Comparison of ENCODE assay signal across 8 cellular contexts in the genomic region with DNA sequence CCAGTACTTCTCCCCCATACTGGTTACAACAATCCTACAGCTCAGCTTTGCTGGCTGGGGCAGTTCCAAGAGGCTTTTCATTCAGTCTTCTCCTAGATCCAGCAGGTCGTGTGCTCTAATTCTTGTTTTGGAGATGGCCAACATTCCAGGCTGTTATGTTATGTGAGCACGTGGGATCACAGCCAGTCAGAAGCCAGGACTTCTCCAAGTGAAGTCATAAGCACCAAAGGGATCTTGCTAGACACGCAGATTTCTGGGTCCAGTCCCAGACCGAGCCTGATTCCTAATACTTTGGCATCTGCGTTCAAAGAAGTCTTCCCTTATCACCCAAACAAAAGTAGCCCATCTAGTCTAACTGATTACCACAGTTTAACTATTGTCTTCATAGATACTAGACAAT. TPM values are rescaled to one million over a fixed set of nuclear protein-coding genes. Genes with fewer than 3 reads are reported as not detected.
DNase-seq lines count a peak whose midpoint lies in the region; ATAC-seq and TF ChIP-seq lines count a peak whose summit lies in the region.

No MANE protein-coding gene starts in this region.

- POLR2A ChIA-PET in HEK293 (lab: Yijun Ruan, JAX) = no interaction called here

- H3K27me3 ChIP-seq in adipocyte (replicated peaks; ENCODE audit: control insufficient read depth, insufficient read depth, low read length) = no peaks in the 10 kb centered on the region
- no peaks in the 10 kb centered on the region for H3K27me3 ChIP-seq in left ventricle myocardium inferior (ENCODE audit: low read depth)
- no peaks in the 10 kb centered on the region for H3K27me3 ChIP-seq in gastrocnemius medialis

- H3K36me3 ChIP-seq in HEK293 (ENCODE audit: control insufficient read depth in 2 of 2, insufficient read depth in 1 of 2, low read length in 2 of 2) = no peaks in the 10 kb centered on the region
- H3K36me3 ChIP-seq in adipocyte (ENCODE audit: control insufficient read depth, insufficient read depth, low read length, severe bottlenecking) = no peaks in the 10 kb centered on the region
- H3K36me3 ChIP-seq in left ventricle myocardium inferior = no peaks in the 10 kb centered on the region
- no peaks in the 10 kb centered on the region for H3K36me3 ChIP-seq in gastrocnemius medialis

- peak; percentile 93 for DNase-seq in AG08395 (ENCODE audit: low spot score)
- DNase-seq in adipocyte (ENCODE audit: low read depth) = peak; percentile 91
- peak; percentile 61 for DNase-seq in left ventricle myocardium inferior
- peak; percentile 82 to 90 for DNase-seq in gastrocnemius medialis
- DNase-seq in AML-193 (lab: John Stamatoyannopoulos, UW) = no peak

- H3K27ac ChIP-seq in HEK293 (ENCODE audit: extremely low read depth, low read depth, low read length) = no peak overlapping the region; the same call in 1 of the 2 replicates
- H3K27ac ChIP-seq in left ventricle myocardium inferior (replicated peaks) = peak overlapping the region; percentile 97
- H3K27ac ChIP-seq in gastrocnemius medialis = peak overlapping the region; percentile 97 to 99 (median 98)

- H3K9ac ChIP-seq in adipocyte (ENCODE audit: low read length) = peak overlapping the region; percentile 95

- H3K4me3 ChIP-seq in HEK293 (ENCODE audit: low read depth, low read length) = no peak overlapping the region
- peak overlapping the region; percentile 81 for H3K4me3 ChIP-seq in adipocyte (ENCODE audit: low read length)
- peak overlapping the region; percentile 92 for H3K4me3 ChIP-seq in left ventricle myocardium inferior
- H3K4me3 ChIP-seq in gastrocnemius medialis = peak overlapping the region; percentile 59 to 87 (median 66)

- peak; percentile 61 to 63 for ATAC-seq in gastrocnemius medialis
- no peak for ATAC-seq in HG03196 (IDR thresholded peaks at IDR 0.05; ENCODE audit: unreplicated experiment)
- no peak for ATAC-seq in GM18858 (IDR thresholded peaks at IDR 0.05; ENCODE audit: unreplicated experiment)

- TF ChIP-seq CTCF in HEK293 (tag by site-specific recombination; IDR thresholded peaks at IDR 0.05) (no peak), left ventricle myocardium inferior (IDR thresholded peaks at IDR 0.05; ENCODE audit: borderline replicate concordance) (no peak), gastrocnemius medialis (IDR thresholded peaks at IDR 0.05 in 4 of 5, conservative IDR thresholded peaks at IDR 0.05 in 1 of 5) (no peak)

- in situ Hi-C loops in gastrocnemius medialis (cut with MboI; ENCODE audit: low sequenced_read_pairs in 4 of 4) = loop anchor here in 1 of 4 donors (10.0 kb wide), 1 partner anchor 69 kb away; no protein-coding TSS in a partner anchor

- H3K9me3 ChIP-seq in HEK293 (ENCODE audit: control insufficient read depth, insufficient read depth, low read depth, low read length) = no peaks in the 10 kb centered on the region
- no peaks in the 10 kb centered on the region for H3K9me3 ChIP-seq in adipocyte (ENCODE audit: control insufficient read depth, low read length)
- no peaks in the 10 kb centered on the region for H3K9me3 ChIP-seq in left ventricle myocardium inferior (replicated peaks)
- H3K9me3 ChIP-seq in gastrocnemius medialis = no peaks in the 10 kb centered on the region

- CTCF ChIA-PET in HEK293 (lab: Yijun Ruan, JAX) = interaction anchor here (0.5 to 0.8 kb wide), 3 partner anchors 104 to 853 kb away, joined by 3 to 4 read pairs (median 3); no protein-coding TSS in a partner anchor

- intact Hi-C loops in left ventricle myocardium inferior (cut with micrococcal nuclease) (no loop called here), gastrocnemius medialis (cut with DNase I; ENCODE audit: low total_unique reads) (loop anchor here (2.0 kb wide), 1 partner anchor 187 kb away; a partner anchor contains a TSS)

- TF ChIP-seq POLR2A in gastrocnemius medialis (IDR thresholded peaks at IDR 0.05) = peak; percentile 81 to 88

- peaks cover 14% of the 10 kb centered on the region for H3K4me1 ChIP-seq in HEK293 (ENCODE audit: control insufficient read depth, insufficient read depth, low read length)
- H3K4me1 ChIP-seq in adipocyte (ENCODE audit: control insufficient read depth, insufficient read depth, low read length) = peaks cover 47% of the 10 kb centered on the region
- H3K4me1 ChIP-seq in left ventricle myocardium inferior = peaks cover 58% of the 10 kb centered on the region
- H3K4me1 ChIP-seq in gastrocnemius medialis = peaks cover 28 to 33% of the 10 kb centered on the region in 2 donors

TF ChIP-seq in HEK293, 187 proteins besides CTCF, POLR2A, EP300 and RAD21 (continues in another document):
- TF ChIP-seq ZNF785 (tag by site-specific recombination; IDR thresholded peaks at IDR 0.05) (no peak), ZNF654 (tag by site-specific recombination; IDR thresholded peaks at IDR 0.05; ENCODE audit: low read depth) (no peak), ZNF394 (tag by site-specific recombination; IDR thresholded peaks at IDR 0.05; ENCODE audit: borderline replicate concordance) (no peak), ZFP41 (tag by site-specific recombination; IDR thresholded peaks at IDR 0.05; ENCODE audit: borderline replicate concordance) (no peak), ZNF596 (tag by site-specific recombination; IDR thresholded peaks at IDR 0.05) (no peak), EGR2 (tag by site-specific recombination; IDR thresholded peaks at IDR 0.05; ENCODE audit: low read depth) (no peak), ZNF76 (tag by site-specific recombination; IDR thresholded peaks at IDR 0.05; ENCODE audit: borderline replicate concordance, low read depth) (no peak), ZNF529 (tag by site-specific recombination; IDR thresholded peaks at IDR 0.05; ENCODE audit: insufficient replicate concordance) (no peak), ZNF426 (tag by site-specific recombination; IDR thresholded peaks at IDR 0.05) (no peak), IKZF3 (tag by site-specific recombination; IDR thresholded peaks at IDR 0.05) (0 out of 2 replicates have a peak, but pooled peaks have one; percentile 23), ZNF341 (tag by site-specific recombination; IDR thresholded peaks at IDR 0.05; ENCODE audit: low read depth) (peak; percentile 50), ZBTB1 (tag by site-specific recombination; IDR thresholded peaks at IDR 0.05) (no peak), ZNF184 (tag by site-specific recombination; IDR thresholded peaks at IDR 0.05) (no peak)
- TF ChIP-seq, protein P1, sequence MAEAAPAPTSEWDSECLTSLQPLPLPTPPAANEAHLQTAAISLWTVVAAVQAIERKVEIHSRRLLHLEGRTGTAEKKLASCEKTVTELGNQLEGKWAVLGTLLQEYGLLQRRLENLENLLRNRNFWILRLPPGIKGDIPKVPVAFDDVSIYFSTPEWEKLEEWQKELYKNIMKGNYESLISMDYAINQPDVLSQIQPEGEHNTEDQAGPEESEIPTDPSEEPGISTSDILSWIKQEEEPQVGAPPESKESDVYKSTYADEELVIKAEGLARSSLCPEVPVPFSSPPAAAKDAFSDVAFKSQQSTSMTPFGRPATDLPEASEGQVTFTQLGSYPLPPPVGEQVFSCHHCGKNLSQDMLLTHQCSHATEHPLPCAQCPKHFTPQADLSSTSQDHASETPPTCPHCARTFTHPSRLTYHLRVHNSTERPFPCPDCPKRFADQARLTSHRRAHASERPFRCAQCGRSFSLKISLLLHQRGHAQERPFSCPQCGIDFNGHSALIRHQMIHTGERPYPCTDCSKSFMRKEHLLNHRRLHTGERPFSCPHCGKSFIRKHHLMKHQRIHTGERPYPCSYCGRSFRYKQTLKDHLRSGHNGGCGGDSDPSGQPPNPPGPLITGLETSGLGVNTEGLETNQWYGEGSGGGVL (tag by site-specific recombination; IDR thresholded peaks at IDR 0.05) = no peak
- TF ChIP-seq, protein P2, sequence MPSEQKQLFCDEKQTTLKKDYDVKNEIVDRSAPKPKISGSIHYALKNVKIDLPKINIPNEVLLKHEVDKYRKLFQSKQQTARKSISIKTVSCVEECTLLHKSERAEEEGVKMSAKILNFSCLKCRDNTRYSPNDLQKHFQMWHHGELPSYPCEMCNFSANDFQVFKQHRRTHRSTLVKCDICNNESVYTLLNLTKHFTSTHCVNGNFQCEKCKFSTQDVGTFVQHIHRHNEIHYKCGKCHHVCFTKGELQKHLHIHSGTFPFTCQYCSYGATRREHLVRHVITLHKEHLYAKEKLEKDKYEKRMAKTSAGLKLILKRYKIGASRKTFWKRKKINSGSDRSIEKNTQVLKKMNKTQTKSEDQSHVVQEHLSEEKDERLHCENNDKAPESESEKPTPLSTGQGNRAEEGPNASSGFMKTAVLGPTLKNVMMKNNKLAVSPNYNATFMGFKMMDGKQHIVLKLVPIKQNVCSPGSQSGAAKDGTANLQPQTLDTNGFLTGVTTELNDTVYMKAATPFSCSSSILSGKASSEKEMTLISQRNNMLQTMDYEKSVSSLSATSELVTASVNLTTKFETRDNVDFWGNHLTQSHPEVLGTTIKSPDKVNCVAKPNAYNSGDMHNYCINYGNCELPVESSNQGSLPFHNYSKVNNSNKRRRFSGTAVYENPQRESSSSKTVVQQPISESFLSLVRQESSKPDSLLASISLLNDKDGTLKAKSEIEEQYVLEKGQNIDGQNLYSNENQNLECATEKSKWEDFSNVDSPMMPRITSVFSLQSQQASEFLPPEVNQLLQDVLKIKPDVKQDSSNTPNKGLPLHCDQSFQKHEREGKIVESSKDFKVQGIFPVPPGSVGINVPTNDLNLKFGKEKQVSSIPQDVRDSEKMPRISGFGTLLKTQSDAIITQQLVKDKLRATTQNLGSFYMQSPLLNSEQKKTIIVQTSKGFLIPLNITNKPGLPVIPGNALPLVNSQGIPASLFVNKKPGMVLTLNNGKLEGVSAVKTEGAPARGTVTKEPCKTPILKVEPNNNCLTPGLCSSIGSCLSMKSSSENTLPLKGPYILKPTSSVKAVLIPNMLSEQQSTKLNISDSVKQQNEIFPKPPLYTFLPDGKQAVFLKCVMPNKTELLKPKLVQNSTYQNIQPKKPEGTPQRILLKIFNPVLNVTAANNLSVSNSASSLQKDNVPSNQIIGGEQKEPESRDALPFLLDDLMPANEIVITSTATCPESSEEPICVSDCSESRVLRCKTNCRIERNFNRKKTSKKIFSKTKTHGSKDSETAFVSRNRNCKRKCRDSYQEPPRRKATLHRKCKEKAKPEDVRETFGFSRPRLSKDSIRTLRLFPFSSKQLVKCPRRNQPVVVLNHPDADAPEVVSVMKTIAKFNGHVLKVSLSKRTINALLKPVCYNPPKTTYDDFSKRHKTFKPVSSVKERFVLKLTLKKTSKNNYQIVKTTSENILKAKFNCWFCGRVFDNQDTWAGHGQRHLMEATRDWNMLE (tag by site-specific recombination; conservative IDR thresholded peaks at IDR 0.05; ENCODE audit: low read depth) = no peak

RNA-seq across cellular contexts. Expression of a gene that starts 1.4 kb away (rescaled TPM):
- 148 TPM for total RNA-seq in left ventricle myocardium inferior
- total RNA-seq in gastrocnemius medialis = 100 to 1,000 TPM in 3 of 4 donors, 10 to 100 TPM in 1; 77.8 to 125 (median 119) TPM

Comparison
In these comparisons a context has a peak if more than half of its experiments do, and no peak if none do; other contexts are left out.
1. DNase-seq: peak in AG08395 (single experiment), adipocyte (single experiment), left ventricle myocardium inferior (single experiment) and gastrocnemius medialis (2 of 2); none in AML-193 (0 of 2).
2. ATAC-seq: peak in gastrocnemius medialis (2 of 2); none in HG03196 (single experiment) and GM18858 (single experiment).